ENCODE assay signal across 1 cellular context in genomic region chr19:3701200-3701599, GRCh38.
TF ChIP-seq lines count a peak whose summit lies in the region.

No MANE protein-coding gene starts in this region.

TF ChIP-seq in H1, 55 proteins besides CTCF, POLR2A, EP300 and RAD21:
- TF ChIP-seq MAX (IDR thresholded peaks at IDR 0.05), result no peak
- TF ChIP-seq YY1 (IDR thresholded peaks at IDR 0.05; ENCODE audit: low read depth, low read length), result no peak
- TF ChIP-seq RXRA (IDR thresholded peaks at IDR 0.05; ENCODE audit: insufficient read depth, low read depth, low read length), result no peak
- no peak for TF ChIP-seq TAF1 (IDR thresholded peaks at IDR 0.05; ENCODE audit: low read depth, low read length)
- no peak for TF ChIP-seq RBBP5 (IDR thresholded peaks at IDR 0.05; ENCODE audit: borderline replicate concordance, low read depth, low read length)
- TF ChIP-seq JUND (IDR thresholded peaks at IDR 0.05; ENCODE audit: low read length), result no peak
- no peak for TF ChIP-seq CBX5 (IDR thresholded peaks at IDR 0.05; ENCODE audit: low read depth, low read length)
- no peak for TF ChIP-seq BACH1 (IDR thresholded peaks at IDR 0.05; ENCODE audit: low read length)
- TF ChIP-seq SIRT6 (IDR thresholded peaks at IDR 0.05; ENCODE audit: low read length), result no peak
- no peak for TF ChIP-seq ZNF274 (IDR thresholded peaks at IDR 0.05; ENCODE audit: borderline replicate concordance, extremely low read depth, low read length)
- no peak for TF ChIP-seq CHD2 (IDR thresholded peaks at IDR 0.05; ENCODE audit: low read length)
- TF ChIP-seq ATF3 (IDR thresholded peaks at IDR 0.05; ENCODE audit: insufficient read depth, low read depth, low read length), result no peak
- no peak for TF ChIP-seq NRF1 (IDR thresholded peaks at IDR 0.05; ENCODE audit: low read depth, low read length)
- no peak for TF ChIP-seq FOSL1 (IDR thresholded peaks at IDR 0.05; ENCODE audit: insufficient read depth, low read depth, low read length)
- no peak for TF ChIP-seq SIN3A (conservative IDR thresholded peaks at IDR 0.05 in 1 of 2, IDR thresholded peaks at IDR 0.05 in 1 of 2; ENCODE audit: low read depth in 1 of 2, low read length in 2 of 2)
- TF ChIP-seq CHD7 (IDR thresholded peaks at IDR 0.05; ENCODE audit: insufficient replicate concordance, low read length), result no peak
- TF ChIP-seq EGR1 (IDR thresholded peaks at IDR 0.05; ENCODE audit: borderline replicate concordance, low read depth, low read length), result no peak
- no peak for TF ChIP-seq E2F6 (IDR thresholded peaks at IDR 0.05)
- no peak for TF ChIP-seq GABPA (IDR thresholded peaks at IDR 0.05; ENCODE audit: borderline replicate concordance, insufficient read depth, low read length)
- no peak for TF ChIP-seq CEBPB (IDR thresholded peaks at IDR 0.05; ENCODE audit: low read depth, low read length)
